Comparison of ENCODE assay signal across 10 cellular contexts in genomic region chr2:23916727-23917458, GRCh38. TPM values are rescaled to one million over a fixed set of nuclear protein-coding genes. Genes with fewer than 3 reads are reported as not detected.
DNase-seq lines count a peak whose midpoint lies in the region; ATAC-seq, FAIRE-seq and TF ChIP-seq lines count a peak whose summit lies in the region.
"Had no signal": no experiment of that assay in that cellular context is flagged by ENCODE, and none has a peak within 500 bp of the region (broad histone marks: within the 10 kb centered on the region; RNA-seq: fewer than 3 reads in every experiment).

No MANE protein-coding gene starts in this region.

- no peak for TF ChIP-seq EP300 in SK-N-SH (IDR thresholded peaks at IDR 0.05; ENCODE audit: borderline replicate concordance in 1 of 2, low read depth in 1 of 2, low read length in 1 of 2)

- H4K20me1 ChIP-seq in SK-N-SH (ENCODE audit: insufficient read depth): peaks cover 36% of the 10 kb centered on the region

- CTCF ChIA-PET in SK-N-SH (lab: Yijun Ruan, JAX): interaction anchor here (1.1 to 2.4 kb wide), 2 partner anchors 9 to 10 kb away, joined by 3 to 11 read pairs; partner anchors contain the start of gene ATAD2B

- peaks cover 25 to 77% (median 63%) of the 10 kb centered on the region in 4 donors for H3K4me1 Mint-ChIP-seq in naive thymus-derived CD8-positive, alpha-beta T cell

- ATAC-seq in HG02678 (IDR thresholded peaks at IDR 0.05; ENCODE audit: unreplicated experiment): peak; percentile 67
- peak; percentile 80 to 88 for ATAC-seq in naive thymus-derived CD8-positive, alpha-beta T cell
- no peak for ATAC-seq in GM18498 (IDR thresholded peaks at IDR 0.05; ENCODE audit: unreplicated experiment)

- peaks cover 4 to 12% of the 10 kb centered on the region in 2 experiments for H3K4me1 ChIP-seq in SK-N-SH (ENCODE audit: control insufficient read depth in 1 of 2, insufficient read depth in 2 of 2, low read depth in 1 of 2, low read length in 1 of 2)
- no peaks in the 10 kb centered on the region for H3K4me1 ChIP-seq in kidney (ENCODE audit: control insufficient read depth in 1 of 2, insufficient read depth in 1 of 2, low read depth in 1 of 2, low read length in 2 of 2)

- intact Hi-C loops in kidney (cut with DNase I): no loop called here

- peak; percentile 83 for FAIRE-seq in GM18507 (lab: Jason Lieb, UNC)
- no peak for FAIRE-seq in kidney (lab: Jason Lieb, UNC)

- no peaks in the 10 kb centered on the region for H3K27me3 ChIP-seq in SK-N-SH (ENCODE audit: insufficient read depth)

- no peaks in the 10 kb centered on the region for H3K27me3 Mint-ChIP-seq in naive thymus-derived CD8-positive, alpha-beta T cell

- H3K27ac Mint-ChIP-seq in naive thymus-derived CD8-positive, alpha-beta T cell: peak overlapping the region in 9 of 10 donors; percentile 28 to 82 (median 57)

- peak overlapping the region; percentile 49 to 55 for H3K27ac ChIP-seq in SK-N-SH (ENCODE audit: low read depth in 2 of 2, low read length in 1 of 2)
- no peak overlapping the region for H3K27ac ChIP-seq in kidney (ENCODE audit: low read depth in 2 of 2, low read length in 2 of 2)

- no peaks in the 10 kb centered on the region for H3K36me3 ChIP-seq in SK-N-SH (replicated peaks in 1 of 2; ENCODE audit: control insufficient read depth in 1 of 2, insufficient read depth in 2 of 2, low read length in 1 of 2)
- H3K36me3 ChIP-seq in kidney (ENCODE audit: control insufficient read depth in 1 of 2, insufficient read depth in 2 of 2, low read length in 2 of 2): no peaks in the 10 kb centered on the region

- peaks cover 0 to 10% (median under 1%) of the 10 kb centered on the region in 3 donors for H3K36me3 Mint-ChIP-seq in naive thymus-derived CD8-positive, alpha-beta T cell

- no peak overlapping the region for H2AFZ ChIP-seq in SK-N-SH (ENCODE audit: low read depth)

- H3K79me2 ChIP-seq in SK-N-SH (ENCODE audit: insufficient read depth): peaks cover 95% of the 10 kb centered on the region

- H3K4me3 Mint-ChIP-seq in naive thymus-derived CD8-positive, alpha-beta T cell: peak overlapping the region in 9 of 10 donors; percentile 21 to 66 (median 59)

- H3K9me3 Mint-ChIP-seq in naive thymus-derived CD8-positive, alpha-beta T cell: no peaks in the 10 kb centered on the region

- H3K4me3 ChIP-seq in SK-N-SH (ENCODE audit: low read depth in 2 of 2, low read length in 1 of 2) (no peak overlapping the region), kidney (ENCODE audit: low read length in 2 of 2) (no peak overlapping the region)

- no peak for TF ChIP-seq CTCF in SK-N-SH (IDR thresholded peaks at IDR 0.05)
- TF ChIP-seq CTCF in kidney (IDR thresholded peaks at IDR 0.05; ENCODE audit: borderline replicate concordance, extremely low read depth, insufficient read depth): no peak

- no peaks in the 10 kb centered on the region for H3K9me2 ChIP-seq in SK-N-SH

- WGBS in SK-N-SH (ENCODE audit: low lambda C conversion rate): 78% methylated on average over 3 of the region's 3 CpGs

- H3K9me3 ChIP-seq in SK-N-SH (no peaks in the 10 kb centered on the region), kidney (ENCODE audit: control insufficient read depth in 1 of 2, low read length in 2 of 2) (no peaks in the 10 kb centered on the region)

- DNase-seq in GM18507 (ENCODE audit: extremely low spot score, insufficient read length, low read depth): no peak
- peak; percentile 39 for DNase-seq in SK-N-SH
- peak in 4 of 10 donors; percentile 6 to 32 (median 24) for DNase-seq in naive thymus-derived CD8-positive, alpha-beta T cell
- DNase-seq in dedifferentiated amniotic fluid mesenchymal stem cell (ENCODE audit: extremely low spot score): no peak
- DNase-seq in kidney: no peak
- DNase-seq: activated CD4-positive, CD25-positive, alpha-beta regulatory T cell; NCI-H446; nucleus accumbens had no signal

- TF ChIP-seq RAD21 in SK-N-SH (IDR thresholded peaks at IDR 0.05; ENCODE audit: low read length): no peak

- POLR2A ChIA-PET in SK-N-SH (lab: Yijun Ruan, JAX): interaction anchor here (0.6 kb wide), 1 partner anchor 43 kb away, joined by 3 read pairs; no protein-coding TSS in a partner anchor
- POLR2A ChIA-PET in naive thymus-derived CD8-positive, alpha-beta T cell (lab: Charles Lee): interaction anchor here (2.5 kb wide), 1 partner anchor 10 kb away, joined by 16 read pairs; the partner anchor contains the start of gene ATAD2B

- no peak overlapping the region for H3K9ac ChIP-seq in SK-N-SH
- H3K9ac ChIP-seq in kidney (ENCODE audit: low read length in 2 of 2): no peak overlapping the region

- H3K4me2 ChIP-seq in SK-N-SH: no peak overlapping the region

- H3F3A ChIP-seq in SK-N-SH (replicated peaks; ENCODE audit: insufficient read depth): peaks cover 15% of the 10 kb centered on the region

TF ChIP-seq in SK-N-SH, 30 proteins besides CTCF, POLR2A, EP300 and RAD21:
- TF ChIP-seq, protein P1, sequence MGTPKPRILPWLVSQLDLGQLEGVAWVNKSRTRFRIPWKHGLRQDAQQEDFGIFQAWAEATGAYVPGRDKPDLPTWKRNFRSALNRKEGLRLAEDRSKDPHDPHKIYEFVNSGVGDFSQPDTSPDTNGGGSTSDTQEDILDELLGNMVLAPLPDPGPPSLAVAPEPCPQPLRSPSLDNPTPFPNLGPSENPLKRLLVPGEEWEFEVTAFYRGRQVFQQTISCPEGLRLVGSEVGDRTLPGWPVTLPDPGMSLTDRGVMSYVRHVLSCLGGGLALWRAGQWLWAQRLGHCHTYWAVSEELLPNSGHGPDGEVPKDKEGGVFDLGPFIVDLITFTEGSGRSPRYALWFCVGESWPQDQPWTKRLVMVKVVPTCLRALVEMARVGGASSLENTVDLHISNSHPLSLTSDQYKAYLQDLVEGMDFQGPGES (IDR thresholded peaks at IDR 0.05; ENCODE audit: low read depth, low read length): no peak
- TF ChIP-seq SIN3A (IDR thresholded peaks at IDR 0.05; ENCODE audit: borderline replicate concordance, low read depth, low read length) (no peak), SMC3 (IDR thresholded peaks at IDR 0.05; ENCODE audit: low read depth, low read length) (no peak), GATA2 (CRISPR knock-in tag; IDR thresholded peaks at IDR 0.05) (peak; percentile 5; the same call in 1 of the 2 replicates), POLR2AphosphoS5 (IDR thresholded peaks at IDR 0.05; ENCODE audit: low read depth, low read length) (no peak)

RNA-seq across cellular contexts. Expression of gene ATAD2B, which starts 10.0 kb away (rescaled TPM):
- polyA plus RNA-seq in SK-N-SH (2012; rRNA removed) (1.3 and 1.7 TPM in 2 replicates), kidney (ENCODE audit: insufficient read depth, low read depth, low replicate concordance) (2.3 TPM)
- polyA plus RNA-seq in SK-N-SH (2012; cell fraction: cytosol; rRNA removed): 1.5 and 1.6 TPM in 2 replicates
- polyA plus RNA-seq in SK-N-SH (2012; cell fraction: nucleus; rRNA removed): 2.2 and 5.0 TPM in 2 replicates
- total RNA-seq in naive thymus-derived CD8-positive, alpha-beta T cell: 10 to 100 TPM; 40.2 to 41.4 TPM
- 10 to 100 TPM in 1 of 3 donors, 1 to 10 TPM in 2; 7.2 to 11.4 (median 7.5) TPM for polyA plus RNA-seq in naive thymus-derived CD8-positive, alpha-beta T cell
- total RNA-seq in kidney: 28.7 TPM

RNA-seq across cellular contexts. Expression of gene UBXN2A, which starts 23.4 kb away (rescaled TPM):
- polyA plus RNA-seq in SK-N-SH (2012; rRNA removed): 5.8 and 7.1 TPM in 2 replicates
- 10.7 and 11.5 TPM in 2 replicates for polyA plus RNA-seq in SK-N-SH (2012; cell fraction: cytosol; rRNA removed)
- polyA plus RNA-seq in SK-N-SH (2012; cell fraction: nucleus; rRNA removed): 3.4 and 3.6 TPM in 2 replicates
- total RNA-seq in naive thymus-derived CD8-positive, alpha-beta T cell: 10 to 100 TPM; 14.4 to 14.6 TPM
- polyA plus RNA-seq in naive thymus-derived CD8-positive, alpha-beta T cell: 10 to 100 TPM; 13.1 to 13.6 (median 13.6) TPM
- total RNA-seq in kidney: 11.9 TPM
- polyA plus RNA-seq in kidney (ENCODE audit: insufficient read depth, low read depth, low replicate concordance): 7.9 TPM

Comparison
In these comparisons a context has a peak if more than half of its experiments do, and no peak if none do; other contexts are left out.
1. H3K27ac ChIP-seq: peak in SK-N-SH (2 of 2); none in kidney (0 of 2).